1 cellular context compared by ENCODE assay signal in genomic region chr2:162062559-162062958, GRCh38.
A peak's percentile ranks its signal among the peaks of the same experiment; 100 is the strongest.
TF ChIP-seq lines count a peak whose summit lies in the region.

No MANE protein-coding gene starts in this region.

TF ChIP-seq in GM12878, 131 proteins besides CTCF, POLR2A, EP300 and RAD21 (continued from another document):
- TF ChIP-seq, protein P1, sequence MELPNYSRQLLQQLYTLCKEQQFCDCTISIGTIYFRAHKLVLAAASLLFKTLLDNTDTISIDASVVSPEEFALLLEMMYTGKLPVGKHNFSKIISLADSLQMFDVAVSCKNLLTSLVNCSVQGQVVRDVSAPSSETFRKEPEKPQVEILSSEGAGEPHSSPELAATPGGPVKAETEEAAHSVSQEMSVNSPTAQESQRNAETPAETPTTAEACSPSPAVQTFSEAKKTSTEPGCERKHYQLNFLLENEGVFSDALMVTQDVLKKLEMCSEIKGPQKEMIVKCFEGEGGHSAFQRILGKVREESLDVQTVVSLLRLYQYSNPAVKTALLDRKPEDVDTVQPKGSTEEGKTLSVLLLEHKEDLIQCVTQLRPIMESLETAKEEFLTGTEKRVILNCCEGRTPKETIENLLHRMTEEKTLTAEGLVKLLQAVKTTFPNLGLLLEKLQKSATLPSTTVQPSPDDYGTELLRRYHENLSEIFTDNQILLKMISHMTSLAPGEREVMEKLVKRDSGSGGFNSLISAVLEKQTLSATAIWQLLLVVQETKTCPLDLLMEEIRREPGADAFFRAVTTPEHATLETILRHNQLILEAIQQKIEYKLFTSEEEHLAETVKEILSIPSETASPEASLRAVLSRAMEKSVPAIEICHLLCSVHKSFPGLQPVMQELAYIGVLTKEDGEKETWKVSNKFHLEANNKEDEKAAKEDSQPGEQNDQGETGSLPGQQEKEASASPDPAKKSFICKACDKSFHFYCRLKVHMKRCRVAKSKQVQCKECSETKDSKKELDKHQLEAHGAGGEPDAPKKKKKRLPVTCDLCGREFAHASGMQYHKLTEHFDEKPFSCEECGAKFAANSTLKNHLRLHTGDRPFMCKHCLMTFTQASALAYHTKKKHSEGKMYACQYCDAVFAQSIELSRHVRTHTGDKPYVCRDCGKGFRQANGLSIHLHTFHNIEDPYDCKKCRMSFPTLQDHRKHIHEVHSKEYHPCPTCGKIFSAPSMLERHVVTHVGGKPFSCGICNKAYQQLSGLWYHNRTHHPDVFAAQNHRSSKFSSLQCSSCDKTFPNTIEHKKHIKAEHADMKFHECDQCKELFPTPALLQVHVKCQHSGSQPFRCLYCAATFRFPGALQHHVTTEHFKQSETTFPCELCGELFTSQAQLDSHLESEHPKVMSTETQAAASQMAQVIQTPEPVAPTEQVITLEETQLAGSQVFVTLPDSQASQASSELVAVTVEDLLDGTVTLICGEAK (IDR thresholded peaks at IDR 0.05; ENCODE audit: borderline replicate concordance), result no peak
- TF ChIP-seq ZNF384 (IDR thresholded peaks at IDR 0.05; ENCODE audit: borderline replicate concordance, low read depth, low read length), result no peak
- TF ChIP-seq SIX5 (IDR thresholded peaks at IDR 0.05; ENCODE audit: low read depth, low read length, severe bottlenecking), result no peak
- TF ChIP-seq ZNF274 (IDR thresholded peaks at IDR 0.05; ENCODE audit: insufficient read depth, insufficient read length), result no peak
- TF ChIP-seq ZNF24 (IDR thresholded peaks at IDR 0.05), result no peak
- no peak for TF ChIP-seq PBX3 (IDR thresholded peaks at IDR 0.05; ENCODE audit: insufficient replicate concordance, low read depth, low read length)
- TF ChIP-seq REST (IDR thresholded peaks at IDR 0.05; ENCODE audit: low read depth, low read length), result no peak
- no peak for TF ChIP-seq CBX3 (IDR thresholded peaks at IDR 0.05; ENCODE audit: borderline replicate concordance, low read depth)
- no peak for TF ChIP-seq KLF5 (IDR thresholded peaks at IDR 0.05; ENCODE audit: partially characterized antibody)
- TF ChIP-seq, protein P2, sequence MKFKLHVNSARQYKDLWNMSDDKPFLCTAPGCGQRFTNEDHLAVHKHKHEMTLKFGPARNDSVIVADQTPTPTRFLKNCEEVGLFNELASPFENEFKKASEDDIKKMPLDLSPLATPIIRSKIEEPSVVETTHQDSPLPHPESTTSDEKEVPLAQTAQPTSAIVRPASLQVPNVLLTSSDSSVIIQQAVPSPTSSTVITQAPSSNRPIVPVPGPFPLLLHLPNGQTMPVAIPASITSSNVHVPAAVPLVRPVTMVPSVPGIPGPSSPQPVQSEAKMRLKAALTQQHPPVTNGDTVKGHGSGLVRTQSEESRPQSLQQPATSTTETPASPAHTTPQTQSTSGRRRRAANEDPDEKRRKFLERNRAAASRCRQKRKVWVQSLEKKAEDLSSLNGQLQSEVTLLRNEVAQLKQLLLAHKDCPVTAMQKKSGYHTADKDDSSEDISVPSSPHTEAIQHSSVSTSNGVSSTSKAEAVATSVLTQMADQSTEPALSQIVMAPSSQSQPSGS (IDR thresholded peaks at IDR 0.05; ENCODE audit: low read length), result no peak
- no peak for TF ChIP-seq MEF2A (IDR thresholded peaks at IDR 0.05; ENCODE audit: insufficient read depth, low read depth, low read length)
- TF ChIP-seq BHLHE40 (IDR thresholded peaks at IDR 0.05; ENCODE audit: borderline replicate concordance in 1 of 2, low read depth in 2 of 2, low read length in 1 of 2), result no peak
- TF ChIP-seq ZNF207 (IDR thresholded peaks at IDR 0.05; ENCODE audit: borderline replicate concordance), result no peak
- TF ChIP-seq NBN (IDR thresholded peaks at IDR 0.05), result peak; percentile 49; the same call in 1 of the 2 replicates
TF ChIP-seq in GM12878: peak in this region for 18.
